Comparison of ENCODE assay signal across 17 cellular contexts in the genomic region with DNA sequence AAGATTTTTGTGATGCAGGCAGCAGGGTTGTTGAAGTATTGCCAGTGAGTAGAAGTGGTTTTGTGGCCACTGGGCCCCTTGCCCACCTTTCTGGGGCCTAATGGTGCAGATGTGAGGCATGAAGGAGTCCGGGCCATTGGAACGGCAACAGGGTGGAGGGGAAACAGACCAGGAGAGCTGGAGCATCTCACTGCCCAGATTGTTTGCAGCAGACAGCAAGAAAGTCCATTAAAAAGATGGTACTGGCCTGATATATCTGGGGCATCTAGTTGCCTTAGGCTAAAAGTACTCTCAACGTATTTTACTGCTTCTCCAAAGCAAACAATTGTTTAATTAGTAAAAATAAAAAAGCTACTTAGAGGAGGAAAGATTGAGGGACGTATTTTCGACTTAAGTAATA.
"Had no signal": no experiment of that assay in that cellular context is flagged by ENCODE, and none has a peak within 500 bp of the region (broad histone marks: within the 10 kb centered on the region; RNA-seq: fewer than 3 reads in every experiment).

No MANE protein-coding gene starts in this region.

- DNase-seq: activated CD4-positive, alpha-beta T cell treated with anti-CD3 and anti-CD28 coated beads, Interleukin-2, amount 10 ng/mL, durations not matched to agents 24 days and 14 days; activated CD8-positive, alpha-beta memory T cell treated with anti-CD3 and anti-CD28 coated beads, Interleukin-2, amount 10 ng/mL, durations not matched to agents 7 days and 5 days; activated CD8-positive, alpha-beta T cell treated with anti-CD3 and anti-CD28 coated beads for 36 hours; activated gamma-delta T cell; activated naive CD4-positive, alpha-beta T cell treated with anti-CD3 and anti-CD28 coated beads, Interleukin-2, amount 50 U/mL, for 16 hours; activated naive CD8-positive, alpha-beta T cell treated with anti-CD3 and anti-CD28 coated beads, Interleukin-2, amount 50 U/mL, for 24 hours; cerebellar nuclear complex; heart left ventricle; midbrain; stimulated activated CD4-positive, alpha-beta T cell treated with anti-CD3 and anti-CD28 coated beads, Interleukin-2, amount 100 ng/mL, for 48 hours; stimulated activated naive CD4-positive, alpha-beta T cell treated with Interleukin-2 at 50 U/mL for 16 hours; upper lobe of left lung had no signal

- H3K9me3 ChIP-seq: gastroesophageal sphincter, heart left ventricle, prostate gland, upper lobe of left lung had no signal

- H3K4me3 ChIP-seq: coronary artery, gastroesophageal sphincter, heart left ventricle, prostate gland, upper lobe of left lung had no signal

- FAIRE-seq: islet of Langerhans had no signal

- H3K27ac ChIP-seq: coronary artery, gastroesophageal sphincter, heart left ventricle, prostate gland, upper lobe of left lung had no signal

- ATAC-seq: activated CD8-positive, alpha-beta memory T cell treated with anti-CD3 and anti-CD28 coated beads, Interleukin-2, amount 10 ng/mL, durations not matched to agents 7 days and 5 days; activated CD8-positive, alpha-beta T cell treated with anti-CD3 and anti-CD28 coated beads for 36 hours; activated naive CD8-positive, alpha-beta T cell treated with anti-CD3 and anti-CD28 coated beads, Interleukin-2, amount 50 U/mL, for 24 hours; gastroesophageal sphincter; heart left ventricle; natural killer cell treated with Interleukin-12 subunit alpha and Interleukin-12 subunit beta and Interleukin-15 and Interleukin-18, amount 100 ng/mL, for 72 hours had no signal

- H3K27me3 ChIP-seq: gastroesophageal sphincter, heart left ventricle, upper lobe of left lung had no signal

- H3K4me1 ChIP-seq: gastroesophageal sphincter, heart left ventricle, prostate gland, upper lobe of left lung had no signal

- H3K36me3 ChIP-seq: gastroesophageal sphincter, heart left ventricle, prostate gland, upper lobe of left lung had no signal
